Comparison of ENCODE assay signal across 1 cellular context in the genomic region with DNA sequence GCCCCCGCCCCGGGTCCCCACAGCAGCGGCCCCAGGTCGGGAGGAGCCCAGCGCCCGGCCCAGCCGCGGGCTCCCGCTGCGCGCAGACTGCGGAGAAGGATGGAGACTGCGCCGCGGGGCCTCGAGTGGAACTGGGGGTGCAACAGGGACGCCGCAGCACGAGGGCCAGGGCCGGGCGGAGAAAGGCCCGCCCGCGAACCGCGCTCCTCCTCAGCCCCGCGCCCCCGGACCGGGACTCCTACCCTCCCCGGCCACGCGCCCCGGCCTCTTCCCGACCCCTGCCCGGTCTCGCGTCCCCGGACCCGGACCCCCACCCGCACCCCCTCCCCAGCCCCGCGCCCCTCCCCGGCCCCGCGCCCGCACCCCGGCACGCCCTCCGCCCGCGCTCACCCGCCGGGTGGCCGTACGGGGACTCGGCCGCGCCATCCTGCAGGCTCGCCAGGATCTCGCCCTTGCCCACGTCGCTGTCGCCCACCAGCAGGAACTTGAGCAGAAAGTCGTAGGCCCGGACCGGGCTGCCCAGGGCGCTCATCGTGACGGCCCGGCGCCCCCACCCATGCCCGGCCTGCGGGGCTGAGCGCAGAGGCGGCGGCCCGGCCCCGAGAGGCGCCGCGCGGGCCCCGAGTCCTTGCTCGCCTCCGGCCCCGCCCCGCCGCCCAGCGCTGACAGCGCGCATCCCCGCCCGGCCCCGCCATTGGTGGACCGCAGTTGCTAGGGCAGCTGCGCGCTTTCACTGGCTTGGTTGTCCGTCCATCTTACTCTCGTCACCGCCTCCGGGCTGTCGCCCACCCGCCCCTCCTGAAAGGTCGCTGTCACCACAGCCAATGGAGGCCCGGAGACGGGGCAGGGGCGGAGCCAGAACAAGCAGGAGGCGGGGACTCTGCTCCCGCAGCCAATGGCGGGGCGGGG.
TF ChIP-seq lines count a peak whose summit lies in the region.

A gene with protein sequence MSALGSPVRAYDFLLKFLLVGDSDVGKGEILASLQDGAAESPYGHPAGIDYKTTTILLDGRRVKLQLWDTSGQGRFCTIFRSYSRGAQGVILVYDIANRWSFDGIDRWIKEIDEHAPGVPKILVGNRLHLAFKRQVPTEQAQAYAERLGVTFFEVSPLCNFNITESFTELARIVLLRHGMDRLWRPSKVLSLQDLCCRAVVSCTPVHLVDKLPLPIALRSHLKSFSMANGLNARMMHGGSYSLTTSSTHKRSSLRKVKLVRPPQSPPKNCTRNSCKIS (minus strand): TSS at position 634 of the 909 bp plus-strand sequence. CDS start 102 bp downstream, at position 532.

TF ChIP-seq in IMR-90, 13 proteins besides CTCF, POLR2A, EP300 and RAD21 (continued from another document):
- peak; percentile 88 for TF ChIP-seq MAZ (IDR thresholded peaks at IDR 0.05; ENCODE audit: borderline replicate concordance, low read depth, low read length)
- TF ChIP-seq, protein P1, sequence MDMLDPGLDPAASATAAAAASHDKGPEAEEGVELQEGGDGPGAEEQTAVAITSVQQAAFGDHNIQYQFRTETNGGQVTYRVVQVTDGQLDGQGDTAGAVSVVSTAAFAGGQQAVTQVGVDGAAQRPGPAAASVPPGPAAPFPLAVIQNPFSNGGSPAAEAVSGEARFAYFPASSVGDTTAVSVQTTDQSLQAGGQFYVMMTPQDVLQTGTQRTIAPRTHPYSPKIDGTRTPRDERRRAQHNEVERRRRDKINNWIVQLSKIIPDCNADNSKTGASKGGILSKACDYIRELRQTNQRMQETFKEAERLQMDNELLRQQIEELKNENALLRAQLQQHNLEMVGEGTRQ (IDR thresholded peaks at IDR 0.05; ENCODE audit: low read depth, low read length), result no peak
- TF ChIP-seq BHLHE40 (IDR thresholded peaks at IDR 0.05; ENCODE audit: low read depth, low read length), result no peak
- TF ChIP-seq, protein P2, sequence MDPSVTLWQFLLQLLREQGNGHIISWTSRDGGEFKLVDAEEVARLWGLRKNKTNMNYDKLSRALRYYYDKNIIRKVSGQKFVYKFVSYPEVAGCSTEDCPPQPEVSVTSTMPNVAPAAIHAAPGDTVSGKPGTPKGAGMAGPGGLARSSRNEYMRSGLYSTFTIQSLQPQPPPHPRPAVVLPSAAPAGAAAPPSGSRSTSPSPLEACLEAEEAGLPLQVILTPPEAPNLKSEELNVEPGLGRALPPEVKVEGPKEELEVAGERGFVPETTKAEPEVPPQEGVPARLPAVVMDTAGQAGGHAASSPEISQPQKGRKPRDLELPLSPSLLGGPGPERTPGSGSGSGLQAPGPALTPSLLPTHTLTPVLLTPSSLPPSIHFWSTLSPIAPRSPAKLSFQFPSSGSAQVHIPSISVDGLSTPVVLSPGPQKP (IDR thresholded peaks at IDR 0.05; ENCODE audit: borderline replicate concordance, low read depth, low read length), result no peak
